ENCODE assay signal across 22 cellular contexts in genomic region chr18:33505798-33506197, GRCh38.
DNase-seq lines count a peak whose midpoint lies in the region; ATAC-seq, FAIRE-seq and TF ChIP-seq lines count a peak whose summit lies in the region.
"Had no signal": no experiment of that assay in that cellular context is flagged by ENCODE, and none has a peak within 500 bp of the region (broad histone marks: within the 10 kb centered on the region; RNA-seq: fewer than 3 reads in every experiment).

No MANE protein-coding gene starts in this region.

- H3K79me2 ChIP-seq in HepG2 (ENCODE audit: insufficient read depth, low read length) (no peaks in the 10 kb centered on the region), OCI-LY3 (ENCODE audit: low read length) (no peaks in the 10 kb centered on the region)

- TF ChIP-seq EP300 in HepG2 (IDR thresholded peaks at IDR 0.05; ENCODE audit: low read depth in 2 of 2, low read length in 2 of 2) (no peak), HepG2 (CRISPR knock-in tag; IDR thresholded peaks at IDR 0.05; ENCODE audit: borderline replicate concordance) (no peak)

- H3K36me3 Mint-ChIP-seq in endothelial cell (ENCODE audit: low read depth, unreplicated experiment), result no peaks in the 10 kb centered on the region
- H3K36me3 Mint-ChIP-seq: CD8-positive, alpha-beta T cell had no signal

- in situ Hi-C loops in HepG2 (cut with HindIII; ENCODE audit: extremely low pct_ligation_motif_present, low pct_unique_long_range_greater_than_20kb), result no loop called here

- H3K27me3 ChIP-seq in liver (ENCODE audit: control insufficient read depth in 4 of 4, insufficient read depth in 4 of 4, low read length in 3 of 4) (no peaks in the 10 kb centered on the region), HepG2 (ENCODE audit: control insufficient read depth in 1 of 2, insufficient read depth in 2 of 2, low read length in 2 of 2) (no peaks in the 10 kb centered on the region), OCI-LY3 (ENCODE audit: low read depth, low read length) (no peaks in the 10 kb centered on the region)
- H3K27me3 ChIP-seq: BLaER1 treated with 17β-estradiol and CSF1 and Interleukin-3, amounts not matched to agents 10 nM and 100 nM had no signal

- H4K20me1 ChIP-seq in HepG2 (ENCODE audit: insufficient read depth, low read length) (no peaks in the 10 kb centered on the region), OCI-LY3 (ENCODE audit: insufficient read depth, low read length) (no peaks in the 10 kb centered on the region)
- H4K20me1 ChIP-seq: BLaER1 treated with 17β-estradiol and CSF1 and Interleukin-3, amounts not matched to agents 10 nM and 100 nM had no signal

- H3K9ac ChIP-seq in liver (ENCODE audit: low read depth in 1 of 2, low read length in 2 of 2) (no peak overlapping the region), HepG2 (ENCODE audit: insufficient read depth, low read depth, low read length) (no peak overlapping the region), OCI-LY3 (ENCODE audit: low read length) (no peak overlapping the region)
- H3K9ac ChIP-seq: BLaER1 treated with 17β-estradiol and CSF1 and Interleukin-3, amounts not matched to agents 10 nM and 100 nM had no signal

- no peak overlapping the region for H3K4me3 Mint-ChIP-seq in endothelial cell (ENCODE audit: unreplicated experiment)
- H3K4me3 Mint-ChIP-seq: B cell; CD4-positive, alpha-beta T cell; CD8-positive, alpha-beta T cell had no signal

- H3K4me3 ChIP-seq in liver (ENCODE audit: low read depth in 1 of 3, low read length in 3 of 3), result peak overlapping the region in 2 of 3 donors; percentile 6 to 22
- no peak overlapping the region for H3K4me3 ChIP-seq in HepG2 (replicated peaks in 1 of 3; ENCODE audit: insufficient read depth in 1 of 3, low read depth in 2 of 3, low read length in 3 of 3)
- no peak overlapping the region for H3K4me3 ChIP-seq in OCI-LY3 (ENCODE audit: low read length)
- H3K4me3 ChIP-seq: A549; BLaER1 treated with 17β-estradiol and CSF1 and Interleukin-3, amounts not matched to agents 10 nM and 100 nM had no signal

- ATAC-seq in HepG2 (no peak), left lobe of liver (peak; percentile 83)
- ATAC-seq: A549; CD8-positive, alpha-beta T cell had no signal

- H3K27me3 Mint-ChIP-seq in endothelial cell (ENCODE audit: unreplicated experiment), result no peaks in the 10 kb centered on the region
- H3K27me3 Mint-ChIP-seq: B cell; CD4-positive, alpha-beta T cell had no signal

- H3K27ac Mint-ChIP-seq in endothelial cell (ENCODE audit: unreplicated experiment), result no peak overlapping the region
- H3K27ac Mint-ChIP-seq: B cell; CD4-positive, alpha-beta T cell; CD8-positive, alpha-beta T cell had no signal

- POLR2A ChIA-PET in HepG2 (lab: Yijun Ruan, JAX), result no interaction called here

- TF ChIP-seq CTCF in liver (IDR thresholded peaks at IDR 0.05; ENCODE audit: low read depth, low read length, missing input control), result no peak
- TF ChIP-seq CTCF in HepG2 (CRISPR knock-in tag; IDR thresholded peaks at IDR 0.05), result no peak
- TF ChIP-seq CTCF in OCI-LY3 (IDR thresholded peaks at IDR 0.05; ENCODE audit: low read depth, low read length), result no peak
- no peak for TF ChIP-seq CTCF in endothelial cell (IDR thresholded peaks at IDR 0.05; ENCODE audit: unreplicated experiment)

- no peaks in the 10 kb centered on the region for H3K9me3 Mint-ChIP-seq in endothelial cell (ENCODE audit: unreplicated experiment)

- H3K4me2 ChIP-seq in HepG2 (ENCODE audit: low read depth, low read length) (no peak overlapping the region), OCI-LY3 (ENCODE audit: low read length) (0 out of 2 replicates have a peak overlapping the region, but pooled peaks have one; percentile 3)
- H3K4me2 ChIP-seq: A549; BLaER1 treated with 17β-estradiol and CSF1 and Interleukin-3, amounts not matched to agents 10 nM and 100 nM had no signal

- H3K27ac ChIP-seq in liver (ENCODE audit: low read depth in 1 of 2, low read length in 2 of 2) (peak overlapping the region; percentile 65 to 87), HepG2 (ENCODE audit: extremely low read length, insufficient read depth, low read length) (no peak overlapping the region), OCI-LY3 (ENCODE audit: low read length) (no peak overlapping the region)
- H3K27ac ChIP-seq: 22Rv1; A549; BLaER1 treated with 17β-estradiol and CSF1 and Interleukin-3, amounts not matched to agents 10 nM and 100 nM; C4-2B had no signal

- H3K9me3 ChIP-seq in liver (ENCODE audit: control insufficient read depth in 4 of 4, low read length in 3 of 4), result no peaks in the 10 kb centered on the region
- H3K9me3 ChIP-seq in HepG2 (ENCODE audit: low read length), result no peaks in the 10 kb centered on the region
- no peaks in the 10 kb centered on the region for H3K9me3 ChIP-seq in OCI-LY3 (ENCODE audit: insufficient read depth, low read length)
- H3K9me3 ChIP-seq: A549; BLaER1 treated with 17β-estradiol and CSF1 and Interleukin-3, amounts not matched to agents 10 nM and 100 nM; Caco-2 had no signal

- H3K4me1 Mint-ChIP-seq in endothelial cell (ENCODE audit: unreplicated experiment), result no peaks in the 10 kb centered on the region
- H3K4me1 Mint-ChIP-seq: B cell had no signal

- intact Hi-C loops in HepG2 (cut with micrococcal nuclease; ENCODE audit: unreplicated experiment), result no loop called here

- TF ChIP-seq RAD21 in liver (IDR thresholded peaks at IDR 0.05), result peak in 1 of 2 donors; percentile 30
- TF ChIP-seq RAD21 in HepG2 (CRISPR knock-in tag; IDR thresholded peaks at IDR 0.05), result no peak

- H3K4me1 ChIP-seq in liver (ENCODE audit: control insufficient read depth in 4 of 4, insufficient read depth in 4 of 4, low read length in 3 of 4), result peaks cover 0 to 15% (median 6%) of the 10 kb centered on the region in 4 donors
- H3K4me1 ChIP-seq in HepG2 (ENCODE audit: insufficient read depth, low read length), result no peaks in the 10 kb centered on the region
- peaks cover 10% of the 10 kb centered on the region for H3K4me1 ChIP-seq in OCI-LY3 (ENCODE audit: low read length)
- H3K4me1 ChIP-seq: A549; BLaER1 treated with 17β-estradiol and CSF1 and Interleukin-3, amounts not matched to agents 10 nM and 100 nM; Caco-2 had no signal

- no peak for DNase-seq in HepG2 (ENCODE audit: low spot score)
- no peak for DNase-seq in left lobe of liver (ENCODE audit: low spot score)
- peak; percentile 28 for DNase-seq in renal cortical epithelial cell (ENCODE audit: low read depth)
- DNase-seq in NCI-H524 treated with DMSO at 0.1 percent for 48 hours (lab: John Stamatoyannopoulos, UW), result no peak
- DNase-seq in NCI-H2107 (lab: John Stamatoyannopoulos, UW), result no peak
- DNase-seq in endothelial cell (ENCODE audit: low spot score), result no peak
- DNase-seq: AML-193; Caco-2; Calu3; CD4-positive, alpha-beta T cell; CD8-positive, alpha-beta T cell; DMS79 treated with DMSO at 0.1 percent for 48 hours; GF-D8 had no signal

- CTCF ChIA-PET in HepG2 (lab: Yijun Ruan, JAX; ENCODE audit: low intra/inter-chr PET ratio, low total read pairs), result no interaction called here

- no TSS peak for BruUV-seq in HepG2 (replicated peaks; lab: Mats Ljungman, UMichigan)

- TF ChIP-seq POLR2A in HepG2 (IDR thresholded peaks at IDR 0.05; ENCODE audit: insufficient read depth in 1 of 2, low read depth in 2 of 2, low read length in 2 of 2), result no peak

- H2AFZ ChIP-seq in HepG2 (ENCODE audit: low read length) (no peak overlapping the region), OCI-LY3 (ENCODE audit: low read depth, low read length) (peak overlapping the region; percentile 15; the same call in 1 of the 2 replicates)

- H3K36me3 ChIP-seq in liver (ENCODE audit: control insufficient read depth in 4 of 4, insufficient read depth in 3 of 4, low read depth in 1 of 4, low read length in 3 of 4) (no peaks in the 10 kb centered on the region), HepG2 (replicated peaks in 1 of 2; ENCODE audit: control insufficient read depth in 1 of 2, insufficient read depth in 2 of 2, low read length in 2 of 2) (no peaks in the 10 kb centered on the region), OCI-LY3 (replicated peaks; ENCODE audit: low read depth, low read length) (no peaks in the 10 kb centered on the region)
- H3K36me3 ChIP-seq: BLaER1 treated with 17β-estradiol and CSF1 and Interleukin-3, amounts not matched to agents 10 nM and 100 nM had no signal

- FAIRE-seq in HepG2 (lab: Jason Lieb, UNC), result no peak
- FAIRE-seq: A549, G401.6, GM12891 had no signal

TF ChIP-seq in liver, 16 proteins besides CTCF, POLR2A, EP300 and RAD21 (continues in another document):
- TF ChIP-seq FOXA1 (IDR thresholded peaks at IDR 0.05), result no peak
- peak in 1 of 2 donors; percentile 63 for TF ChIP-seq JUND (IDR thresholded peaks at IDR 0.05)
- TF ChIP-seq, protein P1, sequence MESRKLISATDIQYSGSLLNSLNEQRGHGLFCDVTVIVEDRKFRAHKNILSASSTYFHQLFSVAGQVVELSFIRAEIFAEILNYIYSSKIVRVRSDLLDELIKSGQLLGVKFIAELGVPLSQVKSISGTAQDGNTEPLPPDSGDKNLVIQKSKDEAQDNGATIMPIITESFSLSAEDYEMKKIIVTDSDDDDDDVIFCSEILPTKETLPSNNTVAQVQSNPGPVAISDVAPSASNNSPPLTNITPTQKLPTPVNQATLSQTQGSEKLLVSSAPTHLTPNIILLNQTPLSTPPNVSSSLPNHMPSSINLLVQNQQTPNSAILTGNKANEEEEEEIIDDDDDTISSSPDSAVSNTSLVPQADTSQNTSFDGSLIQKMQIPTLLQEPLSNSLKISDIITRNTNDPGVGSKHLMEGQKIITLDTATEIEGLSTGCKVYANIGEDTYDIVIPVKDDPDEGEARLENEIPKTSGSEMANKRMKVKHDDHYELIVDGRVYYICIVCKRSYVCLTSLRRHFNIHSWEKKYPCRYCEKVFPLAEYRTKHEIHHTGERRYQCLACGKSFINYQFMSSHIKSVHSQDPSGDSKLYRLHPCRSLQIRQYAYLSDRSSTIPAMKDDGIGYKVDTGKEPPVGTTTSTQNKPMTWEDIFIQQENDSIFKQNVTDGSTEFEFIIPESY (IDR thresholded peaks at IDR 0.05), result no peak
- TF ChIP-seq SP1 (IDR thresholded peaks at IDR 0.05), result peak; percentile 32

Comparison
In these comparisons a context has a peak if more than half of its experiments do, and no peak if none do; other contexts are left out.
1. H3K27ac ChIP-seq: peak in liver (2 of 2); none in HepG2 (single experiment) and OCI-LY3 (single experiment).
2. H3K4me3 ChIP-seq: peak in liver (2 of 3); none in HepG2 (0 of 3) and OCI-LY3 (single experiment).